Comparison of ENCODE assay signal across 11 cellular contexts in the genomic region with DNA sequence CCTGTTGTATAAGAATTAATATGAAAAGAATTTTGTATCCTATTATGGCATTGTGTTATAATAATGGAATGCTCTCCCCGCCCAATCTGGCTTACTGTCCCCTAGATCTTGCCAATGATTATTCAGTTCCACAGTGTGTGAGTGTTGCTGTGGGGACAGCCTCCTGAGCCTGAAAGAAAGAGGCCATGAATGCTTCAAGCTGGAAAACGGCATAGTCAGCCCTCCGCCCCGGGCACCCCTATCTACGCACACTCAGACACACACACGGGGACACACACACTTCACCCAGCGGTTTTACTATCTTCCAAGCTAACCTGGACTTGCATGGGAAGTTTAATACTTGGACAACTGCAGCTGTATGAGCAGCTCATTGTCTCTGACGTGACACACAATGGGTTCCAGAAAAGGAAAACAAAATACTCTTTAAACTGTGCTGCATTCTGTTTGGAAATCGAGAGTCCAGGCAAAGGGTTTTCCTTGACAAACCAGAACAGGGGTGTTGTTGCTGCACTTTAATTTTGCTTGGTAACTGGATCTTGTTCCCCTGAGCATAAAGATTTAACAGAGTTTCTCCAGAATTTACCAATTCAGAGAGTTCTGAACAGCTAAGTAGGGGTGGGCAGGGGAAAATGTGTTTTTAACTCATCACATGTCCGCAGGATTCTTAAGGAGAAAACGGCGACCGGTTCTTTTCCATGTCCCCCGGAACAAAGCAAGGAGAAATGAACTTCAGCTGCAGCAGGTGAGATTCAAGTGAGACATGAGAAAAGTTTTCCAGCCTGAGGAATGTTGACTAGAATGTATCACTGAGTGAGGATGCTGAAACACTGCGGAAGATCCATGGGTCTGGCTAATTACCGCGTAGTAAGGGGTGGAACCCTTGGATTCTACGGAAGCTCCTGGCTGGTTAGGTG.
DNase-seq lines count a peak whose midpoint lies in the region; ATAC-seq and TF ChIP-seq lines count a peak whose summit lies in the region.
"Had no signal": no experiment of that assay in that cellular context is flagged by ENCODE, and none has a peak within 500 bp of the region (broad histone marks: within the 10 kb centered on the region; RNA-seq: fewer than 3 reads in every experiment).

No MANE protein-coding gene starts in this region.

- CTCF ChIA-PET in CD8-positive, alpha-beta T cell (lab: Charles Lee): interaction anchor here (1.0 to 2.6 kb wide), 5 partner anchors 11 to 124 kb away, joined by 3 to 15 read pairs (median 5); no protein-coding TSS in a partner anchor

- TF ChIP-seq POLR2A in tibial nerve (IDR thresholded peaks at IDR 0.05): no peak

- no peaks in the 10 kb centered on the region for H3K9me3 ChIP-seq in tibial nerve
- H3K9me3 ChIP-seq in CD8-positive, alpha-beta T cell (ENCODE audit: low read length): no peaks in the 10 kb centered on the region
- H3K9me3 ChIP-seq: pancreas had no signal

- DNase-seq in left cardiac atrium (peak; percentile 28), nucleus accumbens (lab: John Stamatoyannopoulos, UW) (peak in 48 of 56 donors; percentile 8 to 79 (median 51)), tibial nerve (ENCODE audit: low spot score in 2 of 2) (peak in 1 of 2 donors; percentile 77)
- no peak for DNase-seq in CD8-positive, alpha-beta T cell
- no peak for DNase-seq in activated CD8-positive, alpha-beta memory T cell treated with anti-CD3 and anti-CD28 coated beads, Interleukin-2, amount 50 U/mL, for 4 hours
- DNase-seq in activated CD4-positive, alpha-beta T cell treated with anti-CD3 and anti-CD28 coated beads for 1 hour: no peak
- DNase-seq: activated T-cell treated with anti-CD3 and anti-CD28 coated beads, Interleukin-2, amount 50 U/mL, for 4 hours; NCI-H146; pancreas had no signal

- no peaks in the 10 kb centered on the region for H3K36me3 ChIP-seq in tibial nerve
- no peaks in the 10 kb centered on the region for H3K36me3 ChIP-seq in CD8-positive, alpha-beta T cell (ENCODE audit: insufficient read depth, low read length)
- H3K36me3 ChIP-seq: pancreas had no signal

- TF ChIP-seq CTCF in brain (conservative IDR thresholded peaks at IDR 0.05) (no peak), tibial nerve (IDR thresholded peaks at IDR 0.05) (no peak)
- no peak for TF ChIP-seq CTCF in CD8-positive, alpha-beta T cell (IDR thresholded peaks at IDR 0.05)

- H3K27ac Mint-ChIP-seq in brain: peak overlapping the region in 4 of 5 experiments; percentile 46 to 87 (median 67)
- no peak overlapping the region for H3K27ac Mint-ChIP-seq in CD8-positive, alpha-beta T cell

- peak in 1 of 2 donors; percentile 75 for TF ChIP-seq EP300 in tibial nerve (IDR thresholded peaks at IDR 0.05)

- intact Hi-C loops in left cardiac atrium (cut with DNase I): loop anchor here in 1 of 2 donors (5.0 kb wide), 1 partner anchor 119 kb away; no protein-coding TSS in a partner anchor
- intact Hi-C loops in CD8-positive, alpha-beta T cell (cut with DNase I, micrococcal nuclease): no loop called here

- peaks cover 57% of the 10 kb centered on the region for H3K4me1 Mint-ChIP-seq in brain
- peaks cover 64% of the 10 kb centered on the region for H3K4me1 Mint-ChIP-seq in CD8-positive, alpha-beta T cell (ENCODE audit: low read depth)

- ATAC-seq in left cardiac atrium: peak; percentile 50 to 58
- no peak for ATAC-seq in CD8-positive, alpha-beta T cell
- no peak for ATAC-seq in GM21528 (IDR thresholded peaks at IDR 0.05; ENCODE audit: low FRiP score, unreplicated experiment)
- ATAC-seq: activated T-cell treated with anti-CD3 and anti-CD28 coated beads, Interleukin-2, amount 50 U/mL, for 4 hours had no signal

- peak overlapping the region; percentile 71 to 95 (median 82) for H3K27ac ChIP-seq in tibial nerve
- no peak overlapping the region for H3K27ac ChIP-seq in CD8-positive, alpha-beta T cell (ENCODE audit: low read depth, low read length)

- peaks cover 0 to 64% (median 54%) of the 10 kb centered on the region in 4 donors for H3K4me1 ChIP-seq in tibial nerve
- H3K4me1 ChIP-seq in CD8-positive, alpha-beta T cell (ENCODE audit: insufficient read depth, low read length): peaks cover 41% of the 10 kb centered on the region

- peak overlapping the region in 1 of 5 experiments; percentile 17 for H3K4me3 Mint-ChIP-seq in brain
- H3K4me3 Mint-ChIP-seq in CD8-positive, alpha-beta T cell: no peak overlapping the region
- H3K4me3 Mint-ChIP-seq: activated T-cell treated with anti-CD3 and anti-CD28 coated beads, Interleukin-2, amount 50 U/mL, for 4 hours had no signal

- no peaks in the 10 kb centered on the region for H3K27me3 ChIP-seq in tibial nerve
- H3K27me3 ChIP-seq in CD8-positive, alpha-beta T cell (ENCODE audit: insufficient read depth, low read length): no peaks in the 10 kb centered on the region
- H3K27me3 ChIP-seq: pancreas had no signal

- POLR2A ChIA-PET in CD8-positive, alpha-beta T cell (lab: Charles Lee): interaction anchor here (0.7 to 13.1 kb wide), 2 partner anchors 13 to 28 kb away, joined by 3 to 151 read pairs; no protein-coding TSS in a partner anchor

- 41 to 48% methylated on average over 18 of the region's 18 CpGs for WGBS in tibial nerve, 2 donors

- peak overlapping the region in 1 of 4 donors; percentile 18 for H3K4me3 ChIP-seq in tibial nerve
- H3K4me3 ChIP-seq in CD8-positive, alpha-beta T cell (ENCODE audit: low read depth, low read length): no peak overlapping the region
- H3K4me3 ChIP-seq: pancreas had no signal

- no peaks in the 10 kb centered on the region for H3K27me3 Mint-ChIP-seq in brain
- no peaks in the 10 kb centered on the region for H3K27me3 Mint-ChIP-seq in CD8-positive, alpha-beta T cell (ENCODE audit: low read depth)

- peaks cover 0 to 3% (median 0%) of the 10 kb centered on the region in 5 experiments for H3K9me3 Mint-ChIP-seq in brain
- no peaks in the 10 kb centered on the region for H3K9me3 Mint-ChIP-seq in CD8-positive, alpha-beta T cell
- H3K9me3 Mint-ChIP-seq: activated T-cell treated with anti-CD3 and anti-CD28 coated beads, Interleukin-2, amount 50 U/mL, for 4 hours had no signal

- no peaks in the 10 kb centered on the region for H3K36me3 Mint-ChIP-seq in brain
- no peaks in the 10 kb centered on the region for H3K36me3 Mint-ChIP-seq in CD8-positive, alpha-beta T cell

Comparison
In these comparisons a context has a peak if more than half of its experiments do, and no peak if none do; other contexts are left out.
1. ATAC-seq: peak in left cardiac atrium (2 of 2); none in CD8-positive, alpha-beta T cell (single experiment) and GM21528 (single experiment).
2. DNase-seq: peak in left cardiac atrium (single experiment) and nucleus accumbens (48 of 56); none in CD8-positive, alpha-beta T cell (0 of 7), activated CD8-positive, alpha-beta memory T cell treated with anti-CD3 and anti-CD28 coated beads, Interleukin-2, amount 50 U/mL, for 4 hours (single experiment) and activated CD4-positive, alpha-beta T cell treated with anti-CD3 and anti-CD28 coated beads for 1 hour (single experiment).